Comparison of ENCODE assay signal across 26 cellular contexts in the genomic region with DNA sequence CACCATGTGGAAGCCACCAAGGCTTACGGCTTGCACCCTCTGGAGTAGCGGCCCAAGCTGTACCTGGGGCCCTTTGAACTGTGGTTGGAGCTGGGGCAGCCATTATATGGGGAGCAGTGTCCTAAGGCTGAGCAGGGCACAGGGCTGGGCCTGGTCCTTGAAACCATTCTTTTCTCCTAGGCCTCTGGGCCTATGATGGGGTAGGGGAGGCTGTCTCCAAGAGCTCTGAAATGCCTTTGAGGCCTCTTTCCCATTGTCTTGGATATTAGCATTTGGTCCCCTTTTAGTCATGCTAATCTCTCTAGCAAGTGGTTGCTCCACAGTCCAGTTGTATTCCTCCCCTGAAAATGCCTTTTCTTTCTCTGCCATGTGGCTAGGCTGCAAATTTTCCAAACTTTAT.
"Had no signal": no experiment of that assay in that cellular context is flagged by ENCODE, and none has a peak within 500 bp of the region (broad histone marks: within the 10 kb centered on the region; RNA-seq: fewer than 3 reads in every experiment).

No MANE protein-coding gene starts in this region.

- H3K4me3 Mint-ChIP-seq: T-cell had no signal

- H3K27ac ChIP-seq: RWPE1 had no signal

- H3K9me3 Mint-ChIP-seq: T-cell had no signal

- H3K36me3 ChIP-seq: MG63 had no signal

- H3K4me1 Mint-ChIP-seq: T-cell had no signal

- H3K9me3 ChIP-seq: MG63, SK-N-SH had no signal

- H3K36me3 Mint-ChIP-seq: T-cell had no signal

- H3K4me3 ChIP-seq: MG63 had no signal

- H3K27me3 ChIP-seq: MG63 had no signal

- DNase-seq: IMR-90, Karpas-422, KG1, MG63, NCI-H1092, NCI-H1105 treated with DMSO at 0.1 percent for 48 hours, NCI-H1417 treated with DMSO at 0.1 percent for 48 hours, NCI-H146, NCI-H1694 treated with DMSO at 0.1 percent for 48 hours, NCI-H1930, NCI-H2081 treated with DMSO at 0.1 percent for 48 hours, NCI-H2171, NCI-H226, NCI-H446, NCI-H510A, NCI-H524 treated with DMSO at 0.1 percent for 48 hours, NCI-H69, NCI-H774, PC-3, SHP77, SK-N-SH, SW 1271, T-cell had no signal

- H3K27ac Mint-ChIP-seq: T-cell had no signal

- FAIRE-seq: HepG2 had no signal

- ATAC-seq: HepG2, Panc1, PC-3, T-cell had no signal
